ENCODE assay signal across 15 cellular contexts in the genomic region with DNA sequence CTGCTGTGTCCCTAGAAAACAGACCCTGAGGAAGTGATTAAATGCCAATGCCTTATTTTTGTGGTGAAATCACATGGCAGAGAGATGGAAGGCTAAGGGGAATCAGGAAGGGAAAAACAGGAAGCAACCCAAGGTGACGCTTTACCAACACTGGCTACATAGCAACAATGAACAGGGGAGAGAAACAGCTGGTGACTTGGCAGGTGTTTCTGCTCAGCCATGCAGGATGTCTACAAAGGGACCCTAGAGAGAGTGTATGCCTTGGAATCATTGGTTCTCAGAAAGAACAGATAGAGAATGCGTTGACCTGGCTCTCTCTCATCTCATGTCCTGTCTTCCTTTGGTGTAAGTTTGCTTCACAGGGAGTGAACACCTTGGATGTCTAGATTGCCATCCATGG.
"Had no signal": no experiment of that assay in that cellular context is flagged by ENCODE, and none has a peak within 500 bp of the region (broad histone marks: within the 10 kb centered on the region; RNA-seq: fewer than 3 reads in every experiment).

No MANE protein-coding gene starts in this region.

- ATAC-seq: activated CD8-positive, alpha-beta T cell treated with anti-CD3 and anti-CD28 coated beads, Interleukin-2, amount 10 ng/mL, durations not matched to agents 7 days and 5 days; stimulated activated naive CD8-positive, alpha-beta T cell treated with anti-CD3 and anti-CD28 coated beads, Interleukin-15, Interleukin-2, amounts not matched to agents 100 U/mL and 50 U/mL, for 24 hours; upper lobe of right lung had no signal

- H3K4me3 Mint-ChIP-seq: activated CD8-positive, alpha-beta T cell treated with anti-CD3 and anti-CD28 coated beads, Interleukin-2, amount 10 ng/mL, durations not matched to agents 7 days and 5 days; nephron progenitor cell had no signal

- H3K9me3 ChIP-seq: colonic mucosa, testis, upper lobe of right lung had no signal

- H3K27me3 ChIP-seq: colonic mucosa, hepatocyte, testis, upper lobe of right lung had no signal

- H3K9me3 Mint-ChIP-seq: nephron progenitor cell had no signal

- H3K36me3 ChIP-seq: colonic mucosa, upper lobe of right lung had no signal

- H3K4me1 ChIP-seq: colonic mucosa, testis, upper lobe of right lung had no signal

- DNase-seq: activated CD4-positive, alpha-beta T cell treated with anti-CD3 and anti-CD28 coated beads for 48 hours; activated CD8-positive, alpha-beta memory T cell treated with anti-CD3 and anti-CD28 coated beads, Interleukin-2, amount 50 U/mL, for 48 hours; activated CD8-positive, alpha-beta T cell treated with anti-CD3 and anti-CD28 coated beads, Interleukin-2, amount 10 ng/mL, durations not matched to agents 7 days and 5 days; activated naive CD4-positive, alpha-beta T cell treated with Interleukin-2 at 50 U/mL for 16 hours; caudate nucleus; colonic mucosa; effector CD8-positive, alpha-beta T cell; kidney glomerular epithelial cell; nephron progenitor cell; stimulated activated CD4-positive, alpha-beta T cell treated with anti-CD3 and anti-CD28 coated beads, Interleukin-4, amount 100 ng/mL, for 1 hour; stimulated activated CD8-positive, alpha-beta memory T cell treated with anti-CD3 and anti-CD28 coated beads, Interleukin-4, amount 100 ng/mL, for 48 hours; stimulated activated naive CD8-positive, alpha-beta T cell treated with anti-CD3 and anti-CD28 coated beads, Interleukin-15, Interleukin-2, amounts not matched to agents 100 U/mL and 50 U/mL, for 24 hours; testis; upper lobe of right lung had no signal

- H3K27ac ChIP-seq: colonic mucosa, hepatocyte, testis, upper lobe of right lung had no signal

- H3K4me3 ChIP-seq: colonic mucosa, hepatocyte, testis, upper lobe of right lung had no signal

- H3K4me2 ChIP-seq: hepatocyte had no signal

- H3K27ac Mint-ChIP-seq: activated CD8-positive, alpha-beta T cell treated with anti-CD3 and anti-CD28 coated beads, Interleukin-2, amount 10 ng/mL, durations not matched to agents 7 days and 5 days; nephron progenitor cell had no signal
